10 cellular contexts compared by ENCODE assay signal in genomic region chr3:49296781-49297420, GRCh38. TPM values are rescaled to one million over a fixed set of nuclear protein-coding genes. Genes with fewer than 3 reads are reported as not detected.
DNase-seq lines count a peak whose midpoint lies in the region; ATAC-seq and TF ChIP-seq lines count a peak whose summit lies in the region.
"Had no signal": no experiment of that assay in that cellular context is flagged by ENCODE, and none has a peak within 500 bp of the region (broad histone marks: within the 10 kb centered on the region; RNA-seq: fewer than 3 reads in every experiment).

No MANE protein-coding gene starts in this region.

- no peak overlapping the region for H2AFZ ChIP-seq in PC-3 (ENCODE audit: low read length)

- peak overlapping the region; percentile 70 for H3K27ac Mint-ChIP-seq in activated T-helper 17 cell treated with anti-CD3 and anti-CD28 coated beads, Interleukin-2, amount 50 U/mL, for 72 hours
- H3K27ac Mint-ChIP-seq in osteocyte (ENCODE audit: unreplicated experiment): peak overlapping the region; percentile 85

- CTCF ChIA-PET in PC-3 (lab: Charles Lee): no interaction called here

- no peaks in the 10 kb centered on the region for H3K9me2 ChIP-seq in PC-3 (replicated peaks; ENCODE audit: low read length)

- peaks cover 0 to 39% (median 0%) of the 10 kb centered on the region in 10 experiments; a peak in 7 of 20 replicates for H3K4me1 ChIP-seq in BLaER1 treated with 17β-estradiol and CSF1 and Interleukin-3, amounts not matched to agents 10 nM and 100 nM
- 0 out of 2 replicates have a peak, but pooled peaks cover 3% of the 10 kb centered on the region for H3K4me1 ChIP-seq in PC-3 (ENCODE audit: insufficient read depth, low read length)

- peaks cover 98 to 100% (median 100%) of the 10 kb centered on the region in 11 experiments for H3K36me3 ChIP-seq in BLaER1 treated with 17β-estradiol and CSF1 and Interleukin-3, amounts not matched to agents 10 nM and 100 nM
- H3K36me3 ChIP-seq in PC-3 (ENCODE audit: low read depth, low read length): peaks cover 68% of the 10 kb centered on the region

- no peaks in the 10 kb centered on the region for H3K27me3 Mint-ChIP-seq in activated T-helper 17 cell treated with anti-CD3 and anti-CD28 coated beads, Interleukin-2, amount 50 U/mL, for 72 hours
- H3K27me3 Mint-ChIP-seq in osteocyte (ENCODE audit: unreplicated experiment): no peaks in the 10 kb centered on the region

- intact Hi-C loops in PC-3 (cut with micrococcal nuclease): no loop called here

- no TSS peak for BruUV-seq in PC-3 (replicated peaks; lab: Mats Ljungman, UMichigan)

- no peaks in the 10 kb centered on the region for H3F3A ChIP-seq in PC-3 (ENCODE audit: low read length, unreplicated experiment)

- peak overlapping the region in 4 of 11 experiments; percentile 18 to 68 (median 50); a peak in 6 of 22 replicates for H3K9ac ChIP-seq in BLaER1 treated with 17β-estradiol and CSF1 and Interleukin-3, amounts not matched to agents 10 nM and 100 nM
- H3K9ac ChIP-seq in PC-3 (ENCODE audit: low read length): no peak overlapping the region

- H4K20me1 ChIP-seq in BLaER1 treated with 17β-estradiol and CSF1 and Interleukin-3, amounts not matched to agents 10 nM and 100 nM: peaks cover 0 to 98% (median 19%) of the 10 kb centered on the region in 11 experiments; a peak in 14 of 22 replicates
- H4K20me1 ChIP-seq in PC-3 (ENCODE audit: low read length): no peaks in the 10 kb centered on the region

- no peak overlapping the region for H3K4me3 ChIP-seq in BLaER1 treated with 17β-estradiol and CSF1 and Interleukin-3, amounts not matched to agents 10 nM and 100 nM
- H3K4me3 ChIP-seq in fibroblast of pulmonary artery (replicated peaks; ENCODE audit: low read depth, low read length): no peak overlapping the region
- H3K4me3 ChIP-seq in PC-3 (ENCODE audit: low read length): no peak overlapping the region

- H3K27ac ChIP-seq in BLaER1 treated with 17β-estradiol and CSF1 and Interleukin-3, amounts not matched to agents 10 nM and 100 nM: peak overlapping the region in 6 of 11 experiments; percentile 9 to 62 (median 34); a peak in 8 of 22 replicates
- H3K27ac ChIP-seq in PC-3 (ENCODE audit: low read length): no peak overlapping the region

- peak overlapping the region in 3 of 11 experiments; percentile 25 to 66 (median 56); a peak in 5 of 22 replicates for H3K4me2 ChIP-seq in BLaER1 treated with 17β-estradiol and CSF1 and Interleukin-3, amounts not matched to agents 10 nM and 100 nM
- no peak overlapping the region for H3K4me2 ChIP-seq in PC-3 (ENCODE audit: low read length)

- DNase-seq in fibroblast of pulmonary artery (ENCODE audit: low read depth) (peak; percentile 40), osteocyte (ENCODE audit: extremely low spot score, unreplicated experiment) (no peak), PC-3 (no peak), NCI-H748 (lab: John Stamatoyannopoulos, UW; ENCODE audit: unreplicated experiment) (no peak), DMS114 treated with DMSO at 0.1 percent for 48 hours (lab: John Stamatoyannopoulos, UW; ENCODE audit: unreplicated experiment) (no peak), KG1 (lab: John Stamatoyannopoulos, UW) (no peak)
- DNase-seq: NCI-H2029, SIG-M5 had no signal

- no peaks in the 10 kb centered on the region for H3K4me1 Mint-ChIP-seq in activated T-helper 17 cell treated with anti-CD3 and anti-CD28 coated beads, Interleukin-2, amount 50 U/mL, for 72 hours
- H3K4me1 Mint-ChIP-seq in osteocyte (ENCODE audit: unreplicated experiment): peaks cover 6% of the 10 kb centered on the region

- no peaks in the 10 kb centered on the region for H3K27me3 ChIP-seq in BLaER1 treated with 17β-estradiol and CSF1 and Interleukin-3, amounts not matched to agents 10 nM and 100 nM
- H3K27me3 ChIP-seq in PC-3 (ENCODE audit: low read length): no peaks in the 10 kb centered on the region

- POLR2A ChIA-PET in PC-3 (lab: Charles Lee; ENCODE audit: unreplicated experiment): no interaction called here

- no peak for TF ChIP-seq CTCF in fibroblast of pulmonary artery (IDR thresholded peaks at IDR 0.05; ENCODE audit: low read length, missing control alignments)
- no peak for TF ChIP-seq CTCF in osteocyte (IDR thresholded peaks at IDR 0.05)
- no peak for TF ChIP-seq CTCF in PC-3 (conservative IDR thresholded peaks at IDR 0.05; ENCODE audit: low read depth, low read length)

- H3K4me3 Mint-ChIP-seq in activated T-helper 17 cell treated with anti-CD3 and anti-CD28 coated beads, Interleukin-2, amount 50 U/mL, for 72 hours: no peak overlapping the region
- no peak overlapping the region for H3K4me3 Mint-ChIP-seq in osteocyte (ENCODE audit: unreplicated experiment)

- H3K9me3 ChIP-seq in BLaER1 treated with 17β-estradiol and CSF1 and Interleukin-3, amounts not matched to agents 10 nM and 100 nM (replicated peaks in 1 of 11): no peaks in the 10 kb centered on the region
- H3K9me3 ChIP-seq in PC-3 (ENCODE audit: low read length): no peaks in the 10 kb centered on the region

- H3K9me3 Mint-ChIP-seq in activated T-helper 17 cell treated with anti-CD3 and anti-CD28 coated beads, Interleukin-2, amount 50 U/mL, for 72 hours: no peaks in the 10 kb centered on the region
- H3K9me3 Mint-ChIP-seq in osteocyte (ENCODE audit: unreplicated experiment): no peaks in the 10 kb centered on the region

- H3K79me2 ChIP-seq in PC-3 (ENCODE audit: low read length): no peaks in the 10 kb centered on the region

- peaks cover 96% of the 10 kb centered on the region for H3K36me3 Mint-ChIP-seq in activated T-helper 17 cell treated with anti-CD3 and anti-CD28 coated beads, Interleukin-2, amount 50 U/mL, for 72 hours (ENCODE audit: low read depth)
- H3K36me3 Mint-ChIP-seq in osteocyte (ENCODE audit: unreplicated experiment): peaks cover 45% of the 10 kb centered on the region

- no peak for ATAC-seq in activated T-helper 17 cell treated with anti-CD3 and anti-CD28 coated beads, Interleukin-2, amount 50 U/mL, for 72 hours (replicated peaks)
- ATAC-seq in PC-3: no peak

RNA-seq across cellular contexts. Expression of gene C3orf62, which starts 19.9 kb away (rescaled TPM):
- 1 to 10 TPM; 9.3 to 9.4 TPM for total RNA-seq in activated T-helper 17 cell treated with anti-CD3 and anti-CD28 coated beads, Interleukin-2, amount 50 U/mL, for 72 hours
- total RNA-seq in osteocyte (8.4 and 9.4 TPM in 2 replicates), PC-3 (2014; rRNA removed) (3.9 and 10.3 TPM in 2 replicates)

RNA-seq across cellular contexts. Expression of gene USP4, which starts 43.0 kb away (rescaled TPM):
- 10 to 100 TPM; 69.1 to 69.2 TPM for total RNA-seq in activated T-helper 17 cell treated with anti-CD3 and anti-CD28 coated beads, Interleukin-2, amount 50 U/mL, for 72 hours
- total RNA-seq in osteocyte (42.9 and 44.3 TPM in 2 replicates), PC-3 (2014; rRNA removed) (19.9 and 22.8 TPM in 2 replicates)
